In genomic region chr14:103110681-103111296, GRCh38 we compare ENCODE assay signal across 12 cellular contexts. TPM values are rescaled to one million over a fixed set of nuclear protein-coding genes. Genes with fewer than 3 reads are reported as not detected.
DNase-seq lines count a peak whose midpoint lies in the region; TF ChIP-seq lines count a peak whose summit lies in the region.
"Had no signal": no experiment of that assay in that cellular context is flagged by ENCODE, and none has a peak within 500 bp of the region (broad histone marks: within the 10 kb centered on the region; RNA-seq: fewer than 3 reads in every experiment).

No MANE protein-coding gene starts in this region.

- no peaks in the 10 kb centered on the region for H3K36me3 Mint-ChIP-seq in dendritic cell treated with granulocyte-macrophage colony-stimulating factor and Interleukin-4, amounts not matched to agents 40 ng/mL and 50 ng/mL, for 4 days (ENCODE audit: low read depth)

- no peaks in the 10 kb centered on the region for H3K9me3 ChIP-seq in osteoblast (ENCODE audit: low read depth, low read length)

- peaks cover 16% of the 10 kb centered on the region for H3K4me1 ChIP-seq in osteoblast (ENCODE audit: insufficient read depth, low read length)

- H3K4me3 Mint-ChIP-seq in dendritic cell treated with granulocyte-macrophage colony-stimulating factor and Interleukin-4, amounts not matched to agents 40 ng/mL and 50 ng/mL, for 4 days: no peak overlapping the region

- no peaks in the 10 kb centered on the region for H3K79me2 ChIP-seq in osteoblast (ENCODE audit: insufficient read depth, low read length)

- peaks cover 15% of the 10 kb centered on the region for H3K27me3 Mint-ChIP-seq in dendritic cell treated with granulocyte-macrophage colony-stimulating factor and Interleukin-4, amounts not matched to agents 40 ng/mL and 50 ng/mL, for 4 days

- H3K4me3 ChIP-seq in osteoblast (ENCODE audit: insufficient read depth, low read length): no peak overlapping the region

- H3K27ac Mint-ChIP-seq in dendritic cell treated with granulocyte-macrophage colony-stimulating factor and Interleukin-4, amounts not matched to agents 40 ng/mL and 50 ng/mL, for 4 days: peak overlapping the region; percentile 76

- H3K36me3 ChIP-seq in osteoblast (ENCODE audit: insufficient read depth, low read length): no peaks in the 10 kb centered on the region

- TF ChIP-seq CTCF in osteoblast (IDR thresholded peaks at IDR 0.05; ENCODE audit: extremely low read depth, low read depth, low read length): no peak

- no peaks in the 10 kb centered on the region for H3K9me3 Mint-ChIP-seq in dendritic cell treated with granulocyte-macrophage colony-stimulating factor and Interleukin-4, amounts not matched to agents 40 ng/mL and 50 ng/mL, for 4 days

- H4K20me1 ChIP-seq in osteoblast (ENCODE audit: insufficient read depth, low read length): no peaks in the 10 kb centered on the region

- H2AFZ ChIP-seq in osteoblast (ENCODE audit: low read length): peak overlapping the region; percentile 56

- peaks cover 78% of the 10 kb centered on the region for H3K4me1 Mint-ChIP-seq in dendritic cell treated with granulocyte-macrophage colony-stimulating factor and Interleukin-4, amounts not matched to agents 40 ng/mL and 50 ng/mL, for 4 days (ENCODE audit: low read depth)

- intact Hi-C loops in dendritic cell treated with granulocyte-macrophage colony-stimulating factor and Interleukin-4, amounts not matched to agents 40 ng/mL and 50 ng/mL, for 4 days (cut with micrococcal nuclease): no loop called here

- DNase-seq in DMS 273 treated with DMSO at 0.1 percent for 48 hours (lab: John Stamatoyannopoulos, UW) (peak; percentile 19), NCI-H2107 (lab: John Stamatoyannopoulos, UW) (peak; percentile 76), osteoblast (ENCODE audit: insufficient read length, low spot score, missing footprints) (no peak), ecto neural progenitor cell (ENCODE audit: low spot score) (no peak)
- no peak for DNase-seq in stimulated activated CD4-positive, alpha-beta T cell treated with anti-CD3 and anti-CD28 coated beads, Interleukin-2, amount 100 ng/mL, for 24 hours
- DNase-seq in effector CD4-positive, alpha-beta T cell: no peak
- DNase-seq in activated CD4-positive, CD25-positive, alpha-beta regulatory T cell (lab: John Stamatoyannopoulos, UW): no peak
- DNase-seq: activated gamma-delta T cell treated with Interleukin-2 at 50 U/mL for 16 hours, DND-41, erythroblast had no signal

- H3K27ac ChIP-seq in osteoblast (ENCODE audit: low read depth, low read length): peak overlapping the region; percentile 65

- peak overlapping the region; percentile 71 for H3K4me2 ChIP-seq in osteoblast (ENCODE audit: insufficient read depth, low read length)

- no peaks in the 10 kb centered on the region for H3K27me3 ChIP-seq in osteoblast (ENCODE audit: insufficient read depth, low read length)

RNA-seq across cellular contexts. Expression of gene TNFAIP2, which starts 12.5 kb away (rescaled TPM):
- 41.3 and 60.1 TPM in 2 replicates for total RNA-seq in osteoblast
- total RNA-seq: SK-MEL-5 had no signal

RNA-seq across cellular contexts. Expression of gene EXOC3L4, which starts 16.3 kb away (rescaled TPM):
- 0.29 TPM in 1 of 2 replicates, not detected in the other for total RNA-seq in osteoblast
- total RNA-seq: SK-MEL-5 had no signal

RNA-seq across cellular contexts. Expression of gene LBHD2, which starts 26.8 kb away (rescaled TPM):
- total RNA-seq in osteoblast: not detected in 2 replicates
- total RNA-seq: SK-MEL-5 had no signal

RNA-seq across cellular contexts. Expression of gene CDC42BPB, which starts 53.4 kb away (rescaled TPM):
- 99.9 and 118 TPM in 2 replicates for total RNA-seq in osteoblast

Comparison
In these comparisons a context has a peak if more than half of its experiments do, and no peak if none do; other contexts are left out.
1. DNase-seq: peak in DMS 273 treated with DMSO at 0.1 percent for 48 hours (single experiment) and NCI-H2107 (single experiment); none in osteoblast (single experiment), stimulated activated CD4-positive, alpha-beta T cell treated with anti-CD3 and anti-CD28 coated beads, Interleukin-2, amount 100 ng/mL, for 24 hours (0 of 2), effector CD4-positive, alpha-beta T cell (single experiment), ecto neural progenitor cell (single experiment) and activated CD4-positive, CD25-positive, alpha-beta regulatory T cell (0 of 4).